8 cellular contexts compared by ENCODE assay signal in genomic region chr19:7629347-7630054, GRCh38. TPM values are rescaled to one million over a fixed set of nuclear protein-coding genes. Genes with fewer than 3 reads are reported as not detected.
DNase-seq lines count a peak whose midpoint lies in the region; ATAC-seq, FAIRE-seq and TF ChIP-seq lines count a peak whose summit lies in the region.

Gene PET100 (plus strand): TSS chr19:7629793. CDS start chr19:7629834, 41 bp downstream.
Gene XAB2 (minus strand): TSS chr19:7629545. CDS start chr19:7629527, 18 bp downstream.

- ATAC-seq in GM18870 (IDR thresholded peaks at IDR 0.05; ENCODE audit: unreplicated experiment): peak; percentile 79
- ATAC-seq in HG03139 (IDR thresholded peaks at IDR 0.05; ENCODE audit: unreplicated experiment): peak; percentile 89

- H3K9me3 ChIP-seq in iPS-20b (ENCODE audit: insufficient read depth, low read depth, low read length): no peaks in the 10 kb centered on the region

- peak within 1 kb of the TSS; percentile 99 for H3K9ac ChIP-seq in iPS-20b (ENCODE audit: low read depth, low read length)

- no peak for TF ChIP-seq CTCF in WI38 (IDR thresholded peaks at IDR 0.05; ENCODE audit: low read depth, low read length)
- TF ChIP-seq CTCF in bronchial epithelial cell (IDR thresholded peaks at IDR 0.05; ENCODE audit: insufficient read depth, low read length, severe bottlenecking): no peak

- peak within 1 kb of the TSS; percentile 98 for H3K4me3 ChIP-seq in ACC112 (ENCODE audit: low read depth, low read length)
- peak within 1 kb of the TSS; percentile 89 for H3K4me3 ChIP-seq in WI38 (ENCODE audit: low read depth, low read length)
- peak within 1 kb of the TSS; percentile 69 for H3K4me3 ChIP-seq in bronchial epithelial cell (ENCODE audit: low read depth, low read length)
- H3K4me3 ChIP-seq in iPS-20b (ENCODE audit: low read length): peak within 1 kb of the TSS; percentile 97
- peak within 1 kb of the TSS; percentile 66 to 100 (median 97) for H3K4me3 ChIP-seq in skin epidermis

- H2AFZ ChIP-seq in ACC112 (ENCODE audit: low read length, unreplicated experiment): peak within 1 kb of the TSS; percentile 92

- H3K27ac ChIP-seq in ACC112 (ENCODE audit: low read depth, low read length): peak within 1 kb of the TSS; percentile 36; the same call in 1 of the 2 replicates
- H3K27ac ChIP-seq in iPS-20b (ENCODE audit: low read length): peak within 1 kb of the TSS; percentile 82
- peak within 1 kb of the TSS in 20 of 21 experiments; percentile 67 to 94 (median 86) for H3K27ac ChIP-seq in skin epidermis

- H3K4me1 ChIP-seq in ACC112 (ENCODE audit: control insufficient read depth, insufficient read depth, low read length, unreplicated experiment): no peaks in the 10 kb centered on the region
- no peaks in the 10 kb centered on the region; the same call in 1 of the 2 replicates for H3K4me1 ChIP-seq in iPS-20b (ENCODE audit: insufficient read depth, low read length)

- no peaks in the 10 kb centered on the region for H3K36me3 ChIP-seq in ACC112 (ENCODE audit: insufficient read depth, low read length)
- H3K36me3 ChIP-seq in bronchial epithelial cell (ENCODE audit: control insufficient read depth, insufficient read depth, low read length): peaks cover 13% of the 10 kb centered on the region
- H3K36me3 ChIP-seq in iPS-20b (ENCODE audit: insufficient read depth, low read depth, low read length): 0 out of 2 replicates have a peak, but pooled peaks cover 8% of the 10 kb centered on the region

- peaks cover 46% of the 10 kb centered on the region for H3K79me2 ChIP-seq in ACC112 (ENCODE audit: control insufficient read depth, insufficient read depth, low read length, unreplicated experiment)

- FAIRE-seq in bronchial epithelial cell (lab: Jason Lieb, UNC): peak; percentile 99

- peak; percentile 97 for DNase-seq in NCI-H2227 treated with DMSO at 0.1 percent for 48 hours (lab: John Stamatoyannopoulos, UW)
- DNase-seq in bronchial epithelial cell (ENCODE audit: low read depth): peak; percentile 96

- H3K27me3 ChIP-seq in ACC112 (ENCODE audit: insufficient read depth, low read length) (no peaks in the 10 kb centered on the region), bronchial epithelial cell (ENCODE audit: control insufficient read depth, insufficient read depth, low read length) (no peaks in the 10 kb centered on the region), iPS-20b (ENCODE audit: insufficient read depth, low read length) (peaks cover 9% of the 10 kb centered on the region)

RNA-seq across cellular contexts. Expression of gene PET100, which starts in this region (rescaled TPM):
- total RNA-seq in bronchial epithelial cell: 10.3 and 14.5 TPM in 2 replicates

RNA-seq across cellular contexts. Expression of gene XAB2, which starts in this region (rescaled TPM):
- 21.8 and 23.4 TPM in 2 replicates for total RNA-seq in bronchial epithelial cell

Comparison
In these comparisons a context has a peak if more than half of its experiments do, and no peak if none do; other contexts are left out.
1. Peak in every context shown above with its lines: DNase-seq, ATAC-seq, H3K4me3 ChIP-seq and H3K27ac ChIP-seq.
2. H3K27ac ChIP-seq: peak in every context shown above with its lines; median percentile 86 in skin epidermis; 82 in iPS-20b; 36 in ACC112.